23 cellular contexts compared by ENCODE assay signal in genomic region chr9:116941266-116941665, GRCh38.
"Had no signal": no experiment of that assay in that cellular context is flagged by ENCODE, and none has a peak within 500 bp of the region (broad histone marks: within the 10 kb centered on the region; RNA-seq: fewer than 3 reads in every experiment).

No MANE protein-coding gene starts in this region.

- H3K27ac ChIP-seq: brain microvascular endothelial cell, SK-N-MC had no signal

- ATAC-seq: activated T-helper 17 cell treated with anti-CD3 and anti-CD28 coated beads, Interleukin-2, amount 50 U/mL, for 72 hours; T-cell had no signal

- H3K36me3 ChIP-seq: brain microvascular endothelial cell had no signal

- H3K4me3 ChIP-seq: SK-N-MC had no signal

- H3K27me3 ChIP-seq: brain microvascular endothelial cell had no signal

- DNase-seq: activated CD4-positive, alpha-beta memory T cell treated with anti-CD3 and anti-CD28 coated beads for 36 hours; activated CD4-positive, alpha-beta T cell treated with anti-CD3 and anti-CD28 coated beads, Interleukin-2, amount 10 ng/mL, durations not matched to agents 7 days and 5 days; activated CD4-positive, CD25-positive, alpha-beta regulatory T cell; activated CD8-positive, alpha-beta memory T cell treated with anti-CD3 and anti-CD28 coated beads for 24 hours; activated gamma-delta T cell; activated naive CD4-positive, alpha-beta T cell treated with anti-CD3 and anti-CD28 coated beads, Interleukin-2, amount 10 ng/mL, durations not matched to agents 7 days and 5 days; activated naive CD8-positive, alpha-beta T cell treated with anti-CD3 and anti-CD28 coated beads for 36 hours; activated T-cell treated with anti-CD3 and anti-CD28 coated beads, Interleukin-2, amount 50 U/mL, for 48 hours; brain microvascular endothelial cell; KG1; MV-4-11; NCI-H1092 treated with DMSO at 0.1 percent for 48 hours; NCI-H1417 treated with DMSO at 0.1 percent for 48 hours; NCI-H1694; NCI-H2029; NCI-H2107; NCI-H510A treated with DMSO at 0.1 percent for 48 hours; NCI-H748 treated with DMSO at 0.1 percent for 48 hours; SIG-M5; T-cell; T1000 had no signal
